ENCODE assay signal across 16 cellular contexts in the genomic region with DNA sequence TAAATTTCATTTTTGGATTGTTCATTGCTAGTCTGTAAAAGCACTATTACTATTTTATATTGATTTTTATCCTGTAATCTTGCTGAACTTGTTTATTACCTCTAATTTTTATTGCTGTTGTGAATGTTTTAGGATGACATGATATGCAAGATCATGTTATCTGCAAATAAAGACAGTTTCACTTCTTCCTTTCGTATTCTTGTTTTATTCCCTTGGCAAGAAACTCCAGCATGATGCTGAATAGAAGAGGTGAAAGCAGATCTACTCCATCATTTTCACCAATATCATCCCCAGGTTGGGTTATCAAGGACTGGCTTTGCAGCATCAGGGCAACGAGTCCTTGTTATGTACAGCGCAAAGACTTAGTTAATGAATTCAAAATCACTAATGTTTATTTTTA. TPM values are rescaled to one million over a fixed set of nuclear protein-coding genes. Genes with fewer than 3 reads are reported as not detected.
DNase-seq lines count a peak whose midpoint lies in the region; TF ChIP-seq lines count a peak whose summit lies in the region.
"Had no signal": no experiment of that assay in that cellular context is flagged by ENCODE, and none has a peak within 500 bp of the region (broad histone marks: within the 10 kb centered on the region; RNA-seq: fewer than 3 reads in every experiment).

No MANE protein-coding gene starts in this region.

- H3K9me3 Mint-ChIP-seq in IgD-negative memory B cell = peaks cover 0 to 3% (median under 1%) of the 10 kb centered on the region in 3 donors
- H3K9me3 Mint-ChIP-seq: CD8-positive, alpha-beta memory T cell had no signal

- H3K79me2 ChIP-seq in DOHH2 (ENCODE audit: control insufficient read depth, low read length) (peaks cover 28% of the 10 kb centered on the region), OCI-LY1 (ENCODE audit: insufficient read depth, low read length) (peaks cover 21% of the 10 kb centered on the region)

- H3K27me3 ChIP-seq in DOHH2 (ENCODE audit: control insufficient read depth, low read length) (no peaks in the 10 kb centered on the region), OCI-LY1 (ENCODE audit: insufficient read depth, low read length) (no peaks in the 10 kb centered on the region), left ventricle myocardium inferior (ENCODE audit: low read depth) (no peaks in the 10 kb centered on the region), MG63 (no peaks in the 10 kb centered on the region)

- H3K4me3 ChIP-seq in DOHH2 (ENCODE audit: low read length) (peak overlapping the region; percentile 45), OCI-LY1 (ENCODE audit: low read depth, low read length, poor library complexity, severe bottlenecking) (no peak overlapping the region), left ventricle myocardium inferior (no peak overlapping the region), MG63 (no peak overlapping the region)

- H3K36me3 Mint-ChIP-seq in IgD-negative memory B cell = no peaks in the 10 kb centered on the region
- H3K36me3 Mint-ChIP-seq: CD8-positive, alpha-beta memory T cell had no signal

- H3K27ac ChIP-seq in DOHH2 (ENCODE audit: low read depth, low read length) (peak overlapping the region; percentile 93), OCI-LY1 (ENCODE audit: low read depth, low read length, poor library complexity, severe bottlenecking) (peak overlapping the region; percentile 57), left ventricle myocardium inferior (replicated peaks) (no peak overlapping the region)

- intact Hi-C loops in left ventricle myocardium inferior (cut with micrococcal nuclease) = no loop called here
- intact Hi-C loops in posterior cingulate gyrus (cut with DNase I) = no loop called here

- no peaks in the 10 kb centered on the region for H3K9me2 ChIP-seq in DOHH2 (replicated peaks; ENCODE audit: control insufficient read depth, low read length)
- no peaks in the 10 kb centered on the region for H3K9me2 ChIP-seq in OCI-LY1 (ENCODE audit: low read depth, low read length)

- DNase-seq in medulla oblongata (ENCODE audit: extremely low spot score) (peak; percentile 31), left ventricle myocardium inferior (no peak), posterior cingulate gyrus (no peak), MG63 (no peak)
- DNase-seq: CD8-positive, alpha-beta memory T cell; IMR-90; NCI-H1105; NCI-H1930; NCI-H2171; T-helper 9 cell had no signal

- H3K9ac ChIP-seq in OCI-LY1 (ENCODE audit: low read length) = no peak overlapping the region

- peak overlapping the region in 2 of 3 donors; percentile 2 to 6 for H3K27ac Mint-ChIP-seq in IgD-negative memory B cell

- H3K27me3 Mint-ChIP-seq in IgD-negative memory B cell = no peaks in the 10 kb centered on the region
- H3K27me3 Mint-ChIP-seq: CD8-positive, alpha-beta memory T cell had no signal

- peaks cover 33 to 43% (median 41%) of the 10 kb centered on the region in 3 donors for H3K4me1 Mint-ChIP-seq in IgD-negative memory B cell

- peaks cover 6% of the 10 kb centered on the region; the same call in 1 of the 2 replicates for H3K36me3 ChIP-seq in DOHH2 (ENCODE audit: control insufficient read depth, low read length)
- H3K36me3 ChIP-seq in OCI-LY1 (ENCODE audit: insufficient read depth, low read length) = no peaks in the 10 kb centered on the region
- no peaks in the 10 kb centered on the region for H3K36me3 ChIP-seq in left ventricle myocardium inferior
- no peaks in the 10 kb centered on the region for H3K36me3 ChIP-seq in MG63

- H3K9me3 ChIP-seq in DOHH2 (ENCODE audit: control insufficient read depth, insufficient read depth, low read length) (no peaks in the 10 kb centered on the region), OCI-LY1 (ENCODE audit: low read length) (no peaks in the 10 kb centered on the region), left ventricle myocardium inferior (replicated peaks) (no peaks in the 10 kb centered on the region), MG63 (no peaks in the 10 kb centered on the region)

- H3K4me2 ChIP-seq in DOHH2 (ENCODE audit: low read length) = peak overlapping the region; percentile 71
- no peak overlapping the region for H3K4me2 ChIP-seq in OCI-LY1 (ENCODE audit: low read length)

- no peak for TF ChIP-seq CTCF in DOHH2 (IDR thresholded peaks at IDR 0.05; ENCODE audit: low read depth, low read length, poor library complexity, severe bottlenecking)
- TF ChIP-seq CTCF in OCI-LY1 (IDR thresholded peaks at IDR 0.05; ENCODE audit: low read length) = no peak
- TF ChIP-seq CTCF in left ventricle myocardium inferior (IDR thresholded peaks at IDR 0.05; ENCODE audit: borderline replicate concordance) = no peak

- H3K4me3 Mint-ChIP-seq in IgD-negative memory B cell = peak overlapping the region; percentile 5 to 76 (median 38)
- H3K4me3 Mint-ChIP-seq: CD8-positive, alpha-beta memory T cell had no signal

- peaks cover 44% of the 10 kb centered on the region for H3F3A ChIP-seq in DOHH2 (ENCODE audit: control insufficient read depth, insufficient read depth)
- no peaks in the 10 kb centered on the region; the same call in 1 of the 2 replicates for H3F3A ChIP-seq in OCI-LY1 (ENCODE audit: insufficient read depth, low read length)

- H3K4me1 ChIP-seq in DOHH2 (ENCODE audit: control insufficient read depth, low read length) (peaks cover 83% of the 10 kb centered on the region), OCI-LY1 (ENCODE audit: insufficient read depth, low read length, severe bottlenecking) (peaks cover 64% of the 10 kb centered on the region), left ventricle myocardium inferior (peaks cover 6% of the 10 kb centered on the region)

- no peaks in the 10 kb centered on the region for H4K20me1 ChIP-seq in DOHH2 (ENCODE audit: control insufficient read depth, insufficient read depth, low read depth, low read length)
- no peaks in the 10 kb centered on the region for H4K20me1 ChIP-seq in OCI-LY1 (ENCODE audit: insufficient read depth, low read length)

- H2AFZ ChIP-seq in OCI-LY1 (ENCODE audit: low read length) = no peak overlapping the region

RNA-seq across cellular contexts. Expression of a gene that starts 2.7 kb away (rescaled TPM):
- polyA plus RNA-seq in IgD-negative memory B cell = 168 TPM
- total RNA-seq in left ventricle myocardium inferior = not detected
- not detected in 2 replicates for total RNA-seq in MG63 (2014; rRNA removed; shearing (Covaris generic); ENCODE audit: low replicate concordance)
- total RNA-seq: HT-29, IMR-90, NCI-H460 had no signal
- polyA plus RNA-seq: BJ, IMR-90 had no signal

RNA-seq across cellular contexts. Expression of a gene that starts 25.1 kb away (rescaled TPM):
- polyA plus RNA-seq in IgD-negative memory B cell = 177 TPM
- 0.25 TPM for total RNA-seq in left ventricle myocardium inferior
- not detected in 2 replicates for total RNA-seq in MG63 (2014; rRNA removed; shearing (Covaris generic); ENCODE audit: low replicate concordance)
- total RNA-seq: HT-29, IMR-90, NCI-H460 had no signal
- polyA plus RNA-seq: BJ, IMR-90 had no signal
